14 cellular contexts compared by ENCODE assay signal in genomic region chr19:17526922-17527321, GRCh38. TPM values are rescaled to one million over a fixed set of nuclear protein-coding genes. Genes with fewer than 3 reads are reported as not detected.
A peak's percentile ranks its signal among the peaks of the same experiment; 100 is the strongest.
DNase-seq lines count a peak whose midpoint lies in the region; ATAC-seq, FAIRE-seq and TF ChIP-seq lines count a peak whose summit lies in the region.
"Had no signal": no experiment of that assay in that cellular context is flagged by ENCODE, and none has a peak within 500 bp of the region (broad histone marks: within the 10 kb centered on the region; RNA-seq: fewer than 3 reads in every experiment).

No MANE protein-coding gene starts in this region.

- peaks cover 56% of the 10 kb centered on the region for H3K79me2 ChIP-seq in OCI-LY7 (ENCODE audit: insufficient read depth, low read depth, low read length)

- H3K4me3 Mint-ChIP-seq in activated CD8-positive, alpha-beta T cell treated with anti-CD3 and anti-CD28 coated beads for 36 hours = no peak overlapping the region
- no peak overlapping the region for H3K4me3 Mint-ChIP-seq in activated CD8-positive, alpha-beta T cell treated with anti-CD3 and anti-CD28 coated beads, Interleukin-2, amount 10 ng/mL, durations not matched to agents 7 days and 5 days
- no peak overlapping the region for H3K4me3 Mint-ChIP-seq in stimulated activated effector memory CD8-positive, alpha-beta T cell treated with anti-CD3 and anti-CD28 coated beads, Interleukin-12 subunit alpha, Interleukin-12 subunit beta, amount 100 ng/mL, for 72 hours
- H3K4me3 Mint-ChIP-seq: nephron progenitor cell had no signal

- TF ChIP-seq POLR2A in H54 (IDR thresholded peaks at IDR 0.05; ENCODE audit: low read depth, low read length) = no peak

- no peak for TF ChIP-seq CTCF in activated CD8-positive, alpha-beta T cell treated with anti-CD3 and anti-CD28 coated beads for 36 hours (IDR thresholded peaks at IDR 0.05)
- no peak for TF ChIP-seq CTCF in OCI-LY7 (conservative IDR thresholded peaks at IDR 0.05; ENCODE audit: low read length)

- peaks cover 38% of the 10 kb centered on the region for H3K4me1 Mint-ChIP-seq in activated CD8-positive, alpha-beta T cell treated with anti-CD3 and anti-CD28 coated beads for 36 hours (ENCODE audit: low read depth)
- H3K4me1 Mint-ChIP-seq in activated CD8-positive, alpha-beta T cell treated with anti-CD3 and anti-CD28 coated beads, Interleukin-2, amount 10 ng/mL, durations not matched to agents 7 days and 5 days (ENCODE audit: low read depth) = peaks cover 57% of the 10 kb centered on the region
- peaks cover 27% of the 10 kb centered on the region for H3K4me1 Mint-ChIP-seq in stimulated activated effector memory CD8-positive, alpha-beta T cell treated with anti-CD3 and anti-CD28 coated beads, Interleukin-12 subunit alpha, Interleukin-12 subunit beta, amount 100 ng/mL, for 72 hours
- H3K4me1 Mint-ChIP-seq: nephron progenitor cell had no signal

- intact Hi-C loops in activated CD8-positive, alpha-beta T cell treated with anti-CD3 and anti-CD28 coated beads for 36 hours (cut with micrococcal nuclease) = no loop called here
- intact Hi-C loops in OCI-LY7 (cut with micrococcal nuclease; ENCODE audit: unreplicated experiment) = loop anchor here (10.0 kb wide), 2 partner anchors 228 to 998 kb away; partner anchors contain the start of genes ELL and FCHO1

- H3K36me3 Mint-ChIP-seq in activated CD8-positive, alpha-beta T cell treated with anti-CD3 and anti-CD28 coated beads for 36 hours (ENCODE audit: low read depth) = peaks cover 9% of the 10 kb centered on the region
- peaks cover 18% of the 10 kb centered on the region for H3K36me3 Mint-ChIP-seq in activated CD8-positive, alpha-beta T cell treated with anti-CD3 and anti-CD28 coated beads, Interleukin-2, amount 10 ng/mL, durations not matched to agents 7 days and 5 days (ENCODE audit: low read depth)
- H3K36me3 Mint-ChIP-seq in stimulated activated effector memory CD8-positive, alpha-beta T cell treated with anti-CD3 and anti-CD28 coated beads, Interleukin-12 subunit alpha, Interleukin-12 subunit beta, amount 100 ng/mL, for 72 hours = peaks cover 3% of the 10 kb centered on the region

- H3K4me3 ChIP-seq in OCI-LY7 (ENCODE audit: low read depth, low read length, poor library complexity, severe bottlenecking) = peak overlapping the region; percentile 69
- H3K4me3 ChIP-seq: gastroesophageal sphincter had no signal

- no peaks in the 10 kb centered on the region for H3K27me3 Mint-ChIP-seq in activated CD8-positive, alpha-beta T cell treated with anti-CD3 and anti-CD28 coated beads for 36 hours
- peaks cover 7% of the 10 kb centered on the region for H3K27me3 Mint-ChIP-seq in activated CD8-positive, alpha-beta T cell treated with anti-CD3 and anti-CD28 coated beads, Interleukin-2, amount 10 ng/mL, durations not matched to agents 7 days and 5 days (ENCODE audit: low read depth)

- no peak for FAIRE-seq in H54 (lab: Jason Lieb, UNC)
- FAIRE-seq: G401.6 had no signal

- no peak overlapping the region for H3K27ac Mint-ChIP-seq in activated CD8-positive, alpha-beta T cell treated with anti-CD3 and anti-CD28 coated beads for 36 hours
- no peak overlapping the region for H3K27ac Mint-ChIP-seq in activated CD8-positive, alpha-beta T cell treated with anti-CD3 and anti-CD28 coated beads, Interleukin-2, amount 10 ng/mL, durations not matched to agents 7 days and 5 days
- H3K27ac Mint-ChIP-seq in stimulated activated effector memory CD8-positive, alpha-beta T cell treated with anti-CD3 and anti-CD28 coated beads, Interleukin-12 subunit alpha, Interleukin-12 subunit beta, amount 100 ng/mL, for 72 hours = no peak overlapping the region
- H3K27ac Mint-ChIP-seq: nephron progenitor cell had no signal

- peak overlapping the region; percentile 91 for H3K4me2 ChIP-seq in OCI-LY7 (ENCODE audit: low read length)

- POLR2A ChIA-PET in activated CD8-positive, alpha-beta T cell treated with anti-CD3 and anti-CD28 coated beads for 36 hours (lab: Charles Lee) = interaction anchor here (0.9 to 1.5 kb wide), 4 partner anchors 14 to 321 kb away, joined by 3 to 5 read pairs (median 3); partner anchors contain the start of gene JAK3
- POLR2A ChIA-PET in activated CD8-positive, alpha-beta T cell treated with anti-CD3 and anti-CD28 coated beads, Interleukin-2, amount 10 ng/mL, durations not matched to agents 7 days and 5 days (lab: Charles Lee) = no interaction called here
- POLR2A ChIA-PET in OCI-LY7 (lab: Charles Lee) = interaction anchor here (0.7 to 1.3 kb wide), 5 partner anchors 14 to 299 kb away, joined by 3 to 5 read pairs (median 4); no protein-coding TSS in a partner anchor

- no TSS peak for BruUV-seq in OCI-LY7 (replicated peaks; lab: Mats Ljungman, UMichigan)

- no peaks in the 10 kb centered on the region for H3K9me2 ChIP-seq in OCI-LY7 (ENCODE audit: insufficient read depth, low read length)

- ATAC-seq in activated CD8-positive, alpha-beta T cell treated with anti-CD3 and anti-CD28 coated beads for 36 hours = peak; percentile 27
- ATAC-seq in activated CD8-positive, alpha-beta T cell treated with anti-CD3 and anti-CD28 coated beads, Interleukin-2, amount 10 ng/mL, durations not matched to agents 7 days and 5 days = no peak
- ATAC-seq in GM21576 (IDR thresholded peaks at IDR 0.05; ENCODE audit: unreplicated experiment) (peak; percentile 42), HG03342 (IDR thresholded peaks at IDR 0.05; ENCODE audit: unreplicated experiment) (no peak)
- ATAC-seq in stimulated activated effector memory CD8-positive, alpha-beta T cell treated with anti-CD3 and anti-CD28 coated beads, Interleukin-12 subunit alpha, Interleukin-12 subunit beta, amount 100 ng/mL, for 72 hours = peak; percentile 22
- ATAC-seq: gastroesophageal sphincter, left colon had no signal

- DNase-seq in activated CD8-positive, alpha-beta T cell treated with anti-CD3 and anti-CD28 coated beads for 36 hours = peak; percentile 56
- no peak for DNase-seq in activated CD8-positive, alpha-beta T cell treated with anti-CD3 and anti-CD28 coated beads, Interleukin-2, amount 10 ng/mL, durations not matched to agents 7 days and 5 days
- DNase-seq in OCI-LY7 (ENCODE audit: low spot score) (peak; percentile 91), NCI-H82 (lab: John Stamatoyannopoulos, UW) (no peak), H54 (ENCODE audit: insufficient read length, low spot score) (no peak)
- DNase-seq in stimulated activated effector memory CD8-positive, alpha-beta T cell treated with anti-CD3 and anti-CD28 coated beads, Interleukin-12 subunit alpha, Interleukin-12 subunit beta, amount 100 ng/mL, for 72 hours (ENCODE audit: low spot score in 2 of 2) = no peak
- DNase-seq: activated CD8-positive, alpha-beta memory T cell treated with anti-CD3 and anti-CD28 coated beads for 24 hours; amniotic stem cell; nephron progenitor cell had no signal

- peak overlapping the region; percentile 95 for H3K27ac ChIP-seq in OCI-LY7 (ENCODE audit: low read depth, low read length, poor library complexity, severe bottlenecking)
- H3K27ac ChIP-seq: gastroesophageal sphincter had no signal

- no peaks in the 10 kb centered on the region for H4K20me1 ChIP-seq in OCI-LY7 (ENCODE audit: insufficient read depth, low read length)

- H3K9me3 ChIP-seq in OCI-LY7 (ENCODE audit: low read length) = peaks cover 10% of the 10 kb centered on the region; the same call in 1 of the 2 replicates

- H3K36me3 ChIP-seq in OCI-LY7 (ENCODE audit: insufficient read depth, low read length) = peaks cover 29% of the 10 kb centered on the region
- H3K36me3 ChIP-seq: gastroesophageal sphincter had no signal

- CTCF ChIA-PET in activated CD8-positive, alpha-beta T cell treated with anti-CD3 and anti-CD28 coated beads for 36 hours (lab: Charles Lee) = interaction anchor here (0.7 to 1.6 kb wide), 2 partner anchors 31 to 61 kb away, joined by 3 to 5 read pairs; no protein-coding TSS in a partner anchor
- CTCF ChIA-PET in activated CD8-positive, alpha-beta T cell treated with anti-CD3 and anti-CD28 coated beads, Interleukin-2, amount 10 ng/mL, durations not matched to agents 7 days and 5 days (lab: Charles Lee) = no interaction called here
- CTCF ChIA-PET in OCI-LY7 (lab: Charles Lee; ENCODE audit: unreplicated experiment) = interaction anchor here (0.6 kb wide), 2 partner anchors 223 to 672 kb away, joined by 4 to 11 read pairs; no protein-coding TSS in a partner anchor

- H3K9me3 Mint-ChIP-seq in activated CD8-positive, alpha-beta T cell treated with anti-CD3 and anti-CD28 coated beads for 36 hours = peaks cover 3% of the 10 kb centered on the region
- H3K9me3 Mint-ChIP-seq in activated CD8-positive, alpha-beta T cell treated with anti-CD3 and anti-CD28 coated beads, Interleukin-2, amount 10 ng/mL, durations not matched to agents 7 days and 5 days (ENCODE audit: insufficient read depth) = peaks cover 4% of the 10 kb centered on the region
- H3K9me3 Mint-ChIP-seq in stimulated activated effector memory CD8-positive, alpha-beta T cell treated with anti-CD3 and anti-CD28 coated beads, Interleukin-12 subunit alpha, Interleukin-12 subunit beta, amount 100 ng/mL, for 72 hours = peaks cover 2% of the 10 kb centered on the region

- no peak overlapping the region for H2AFZ ChIP-seq in OCI-LY7 (ENCODE audit: low read length)

- peaks cover 84% of the 10 kb centered on the region for H3K4me1 ChIP-seq in OCI-LY7 (ENCODE audit: insufficient read depth, low read length, poor library complexity, severe bottlenecking)

RNA-seq across cellular contexts. Expression of gene PGLS, which starts 15.5 kb away (rescaled TPM):
- 10 to 100 TPM; 58.0 to 58.9 TPM for total RNA-seq in activated CD8-positive, alpha-beta T cell treated with anti-CD3 and anti-CD28 coated beads for 36 hours
- 10 to 100 TPM; 94.0 to 99.9 TPM for total RNA-seq in activated CD8-positive, alpha-beta T cell treated with anti-CD3 and anti-CD28 coated beads, Interleukin-2, amount 10 ng/mL, durations not matched to agents 7 days and 5 days
- total RNA-seq in OCI-LY7 (2014; rRNA removed; shearing (Covaris generic)) = 86.5 and 107 TPM in 2 replicates
- total RNA-seq in OCI-LY7 (2022) = 146 and 158 TPM in 2 replicates

RNA-seq across cellular contexts. Expression of gene COLGALT1, which starts 28.5 kb away (rescaled TPM):
- total RNA-seq in activated CD8-positive, alpha-beta T cell treated with anti-CD3 and anti-CD28 coated beads for 36 hours = 10 to 100 TPM; 62.1 to 64.2 TPM
- total RNA-seq in activated CD8-positive, alpha-beta T cell treated with anti-CD3 and anti-CD28 coated beads, Interleukin-2, amount 10 ng/mL, durations not matched to agents 7 days and 5 days = 10 to 100 TPM; 74.6 to 75.0 TPM
- 43.0 and 49.6 TPM in 2 replicates for total RNA-seq in OCI-LY7 (2014; rRNA removed; shearing (Covaris generic))
- total RNA-seq in OCI-LY7 (2022) = 57.2 and 68.6 TPM in 2 replicates

RNA-seq across cellular contexts. Expression of gene SLC27A1, which starts 56.6 kb away (rescaled TPM):
- total RNA-seq in activated CD8-positive, alpha-beta T cell treated with anti-CD3 and anti-CD28 coated beads for 36 hours = 1 to 10 TPM; 3.5 to 3.6 TPM
- 1 to 10 TPM; 7.3 to 7.4 TPM for total RNA-seq in activated CD8-positive, alpha-beta T cell treated with anti-CD3 and anti-CD28 coated beads, Interleukin-2, amount 10 ng/mL, durations not matched to agents 7 days and 5 days
- 2.5 and 3.3 TPM in 2 replicates for total RNA-seq in OCI-LY7 (2014; rRNA removed; shearing (Covaris generic))
- total RNA-seq in OCI-LY7 (2022) = 2.7 and 3.2 TPM in 2 replicates

Comparison
In these comparisons a context has a peak if more than half of its experiments do, and no peak if none do; other contexts are left out.
1. ATAC-seq: peak in activated CD8-positive, alpha-beta T cell treated with anti-CD3 and anti-CD28 coated beads for 36 hours (single experiment), GM21576 (single experiment) and stimulated activated effector memory CD8-positive, alpha-beta T cell treated with anti-CD3 and anti-CD28 coated beads, Interleukin-12 subunit alpha, Interleukin-12 subunit beta, amount 100 ng/mL, for 72 hours (single experiment); none in activated CD8-positive, alpha-beta T cell treated with anti-CD3 and anti-CD28 coated beads, Interleukin-2, amount 10 ng/mL, durations not matched to agents 7 days and 5 days (single experiment) and HG03342 (single experiment).
2. DNase-seq: peak in activated CD8-positive, alpha-beta T cell treated with anti-CD3 and anti-CD28 coated beads for 36 hours (single experiment) and OCI-LY7 (single experiment); none in activated CD8-positive, alpha-beta T cell treated with anti-CD3 and anti-CD28 coated beads, Interleukin-2, amount 10 ng/mL, durations not matched to agents 7 days and 5 days (single experiment), stimulated activated effector memory CD8-positive, alpha-beta T cell treated with anti-CD3 and anti-CD28 coated beads, Interleukin-12 subunit alpha, Interleukin-12 subunit beta, amount 100 ng/mL, for 72 hours (0 of 2), NCI-H82 (single experiment) and H54 (single experiment).